In the genomic region with DNA sequence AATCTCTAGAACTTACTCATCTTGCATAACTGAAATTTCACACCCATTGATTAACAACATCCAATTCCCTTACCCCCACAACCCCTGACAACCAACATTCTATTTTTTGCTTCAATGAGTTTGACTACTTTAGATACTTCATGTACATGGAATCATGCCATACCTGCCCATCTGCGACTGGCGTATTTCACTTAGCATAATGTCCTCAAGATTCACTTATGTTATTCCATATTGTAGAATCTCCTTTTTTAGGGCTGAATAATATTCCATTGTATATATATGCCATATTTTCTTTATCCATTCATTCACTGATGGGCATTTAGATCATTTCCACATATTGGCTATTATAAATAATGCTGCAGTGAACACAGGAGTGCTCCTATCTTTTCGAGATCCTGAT, we compare ENCODE assay signal across 37 cellular contexts. TPM values are rescaled to one million over a fixed set of nuclear protein-coding genes. Genes with fewer than 3 reads are reported as not detected.
"Had no signal": no experiment of that assay in that cellular context is flagged by ENCODE, and none has a peak within 500 bp of the region (broad histone marks: within the 10 kb centered on the region; RNA-seq: fewer than 3 reads in every experiment).

No MANE protein-coding gene starts in this region.

- H3K4me3 ChIP-seq: adrenal gland, ascending aorta, body of pancreas, breast epithelium, cardiac muscle cell had no signal

- H3K9me3 ChIP-seq: body of pancreas had no signal

- H3K27me3 ChIP-seq: adrenal gland, ascending aorta, body of pancreas, brain microvascular endothelial cell, breast epithelium, cardiac muscle cell had no signal

- H3K27ac ChIP-seq: adrenal gland, ascending aorta, body of pancreas, brain microvascular endothelial cell, breast epithelium, cardiac muscle cell had no signal

- DNase-seq: activated effector memory CD4-positive, alpha-beta T cell treated with anti-CD3 and anti-CD28 coated beads, Interleukin-2, amount 50 U/mL, for 16 hours; activated effector memory CD4-positive, alpha-beta T cell treated with Interleukin-2 at 50 U/mL for 16 hours; activated gamma-delta T cell; activated gamma-delta T cell treated with Interleukin-2 at 50 U/mL for 16 hours; activated naive CD4-positive, alpha-beta T cell; activated naive CD4-positive, alpha-beta T cell treated with anti-CD3 and anti-CD28 coated beads for 36 hours; activated naive CD4-positive, alpha-beta T cell treated with anti-CD3 and anti-CD28 coated beads, Interleukin-2, amount 10 ng/mL, durations not matched to agents 7 days and 5 days; activated naive CD4-positive, alpha-beta T cell treated with anti-CD3 and anti-CD28 coated beads, Interleukin-2, amount 50 U/mL, for 16 hours; activated naive CD4-positive, alpha-beta T cell treated with Interleukin-2 at 50 U/mL for 16 hours; activated naive CD8-positive, alpha-beta T cell treated with anti-CD3 and anti-CD28 coated beads for 36 hours; activated naive CD8-positive, alpha-beta T cell treated with anti-CD3 and anti-CD28 coated beads, Interleukin-2, amount 10 ng/mL, durations not matched to agents 7 days and 5 days; activated naive CD8-positive, alpha-beta T cell treated with anti-CD3 and anti-CD28 coated beads, Interleukin-2, amount 50 U/mL, for 24 hours; activated T-cell treated with anti-CD3 and anti-CD28 coated beads, Interleukin-2, amount 50 U/mL, for 24 hours; activated T-cell treated with anti-CD3 and anti-CD28 coated beads, Interleukin-2, amount 50 U/mL, for 4 hours; activated T-cell treated with anti-CD3 and anti-CD28 coated beads, Interleukin-2, amount 50 U/mL, for 48 hours; activated T-cell treated with anti-CD3 and anti-CD28 coated beads, Interleukin-2, amount 50 U/mL, for 72 hours; adrenal gland; amniotic stem cell; amygdala; anterior cingulate cortex; aorta; body of pancreas; brain microvascular endothelial cell; caudate nucleus; central memory CD4-positive, alpha-beta T cell; cerebellar nuclear complex had no signal

- H3K36me3 ChIP-seq: adrenal gland, ascending aorta, brain microvascular endothelial cell, breast epithelium, cardiac muscle cell had no signal

- ATAC-seq: activated naive CD4-positive, alpha-beta T cell treated with anti-CD3 and anti-CD28 coated beads, Interleukin-2, amount 50 U/mL, for 72 hours; activated naive CD8-positive, alpha-beta T cell treated with anti-CD3 and anti-CD28 coated beads, Interleukin-2, amount 50 U/mL, for 24 hours; activated T-cell treated with anti-CD3 and anti-CD28 coated beads, Interleukin-2, amount 50 U/mL, for 4 hours; activated T-cell treated with anti-CD3 and anti-CD28 coated beads, Interleukin-2, amount 50 U/mL, for 72 hours; activated T-helper 17 cell treated with anti-CD3 and anti-CD28 coated beads, Interleukin-2, amount 50 U/mL, for 72 hours; body of pancreas had no signal

- FAIRE-seq: astrocyte, bronchial epithelial cell had no signal

- H3K4me1 ChIP-seq: adrenal gland, ascending aorta, body of pancreas, breast epithelium had no signal

RNA-seq across cellular contexts. Expression of a gene that starts 13.8 kb away (rescaled TPM):
- total RNA-seq: activated naive CD4-positive, alpha-beta T cell treated with anti-CD3 and anti-CD28 coated beads for 36 hours; activated naive CD4-positive, alpha-beta T cell treated with anti-CD3 and anti-CD28 coated beads, Interleukin-2, amount 50 U/mL, for 72 hours; activated naive CD8-positive, alpha-beta T cell treated with anti-CD3 and anti-CD28 coated beads for 36 hours; activated naive CD8-positive, alpha-beta T cell treated with anti-CD3 and anti-CD28 coated beads, Interleukin-2, amount 10 ng/mL, durations not matched to agents 7 days and 5 days; activated T-cell treated with anti-CD3 and anti-CD28 coated beads, Interleukin-2, amount 50 U/mL, for 4 hours; activated T-cell treated with anti-CD3 and anti-CD28 coated beads, Interleukin-2, amount 50 U/mL, for 72 hours; activated T-helper 1 cell treated with anti-CD3 and anti-CD28 coated beads, Interleukin-12 subunit alpha, Interleukin-12 subunit beta, Interleukin-2, Interleukin-4 antibody, amounts not matched to agents 30 ng/mL and 10 ng/mL and 1 ng/mL, durations not matched to agents 14 hours and 24 hours and 36 hours; activated T-helper 17 cell treated with anti-CD3 and anti-CD28 coated beads, Interleukin-2, amount 50 U/mL, for 72 hours; activated T-helper 2 cell treated with anti-CD3 and anti-CD28 coated beads, Interferon-gamma antibody, Interleukin-2, Interleukin-4, amounts not matched to agents 10 μg/mL and 5 μg/mL and 100 μg/mL, durations not matched to agents 14 hours and 24 hours and 36 hours; aorta; ascending aorta; body of pancreas; breast epithelium; bronchial epithelial cell; cardiac muscle cell; cerebellum had no signal
- polyA plus RNA-seq: adipose tissue, adrenal gland, aorta, cardiac muscle cell had no signal
